In the genomic region with DNA sequence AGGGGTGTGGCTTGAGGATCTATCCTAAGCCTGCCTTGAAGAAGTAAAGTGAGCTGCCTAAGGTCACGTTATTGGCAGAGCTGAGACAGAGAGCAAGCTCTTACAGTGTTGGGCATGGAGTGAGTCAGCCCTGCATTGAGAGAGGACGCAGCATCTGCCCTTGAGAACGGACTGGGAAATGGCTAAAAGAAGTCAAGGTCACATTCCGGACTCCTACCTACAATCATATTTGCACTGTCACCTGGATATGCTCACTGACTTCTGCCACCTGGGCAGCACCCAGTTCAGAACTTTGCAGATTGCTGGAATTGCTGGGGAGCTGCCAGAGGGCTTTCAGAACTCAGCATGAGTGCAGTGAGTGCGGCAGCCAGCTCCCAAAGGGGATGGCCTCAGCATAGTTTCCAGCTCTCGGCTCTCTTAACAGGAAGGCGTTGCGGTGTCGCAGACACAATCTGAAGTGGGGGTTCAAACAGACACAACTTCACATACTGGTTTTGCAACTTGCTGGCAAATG, we compare ENCODE assay signal across 8 cellular contexts.
DNase-seq lines count a peak whose midpoint lies in the region; ATAC-seq and TF ChIP-seq lines count a peak whose summit lies in the region.

No MANE protein-coding gene starts in this region.

- no peak overlapping the region for H3K4me2 ChIP-seq in Karpas-422 (ENCODE audit: low read depth, low read length, poor library complexity, severe bottlenecking)

- H3K27me3 ChIP-seq in gastroesophageal sphincter (no peaks in the 10 kb centered on the region), Karpas-422 (ENCODE audit: low read length) (no peaks in the 10 kb centered on the region)

- no peaks in the 10 kb centered on the region for H3K9me2 ChIP-seq in Karpas-422 (replicated peaks; ENCODE audit: insufficient read depth, low read length)

- WGBS in gastroesophageal sphincter (ENCODE audit: low coverage in 1 of 2), 2 donors, result 0 to 6% methylated on average over 4 to 5 of the region's 9 CpGs

- peak overlapping the region; percentile 79; the same call in 1 of the 2 replicates for H3K4me3 Mint-ChIP-seq in HFFc6

- no peak for TF ChIP-seq POLR2A in gastroesophageal sphincter (IDR thresholded peaks at IDR 0.05)

- TF ChIP-seq EP300 in gastroesophageal sphincter (IDR thresholded peaks at IDR 0.05), result no peak

- ATAC-seq in SK-N-SH treated with all-trans-retinoic acid at 6 μM for 48 hours (peak; percentile 96), gastroesophageal sphincter (peak; percentile 84), GM21717 (IDR thresholded peaks at IDR 0.05; ENCODE audit: unreplicated experiment) (no peak)

- H3K27ac ChIP-seq in gastroesophageal sphincter (peak overlapping the region in 3 of 4 donors; percentile 54 to 69 (median 63)), Karpas-422 (ENCODE audit: low read length) (no peak overlapping the region)

- H3K9me3 ChIP-seq in gastroesophageal sphincter (no peaks in the 10 kb centered on the region), Karpas-422 (ENCODE audit: low read length) (no peaks in the 10 kb centered on the region)

- H2AFZ ChIP-seq in Karpas-422 (ENCODE audit: low read length), result no peak overlapping the region

- H3K36me3 ChIP-seq in gastroesophageal sphincter, result no peaks in the 10 kb centered on the region
- H3K36me3 ChIP-seq in Karpas-422 (ENCODE audit: insufficient read depth, low read length), result no peaks in the 10 kb centered on the region

- H3K36me3 Mint-ChIP-seq in HFFc6 (ENCODE audit: low read depth), result no peaks in the 10 kb centered on the region

- no peak overlapping the region for H3K9ac ChIP-seq in Karpas-422 (ENCODE audit: low read length)

- DNase-seq in HFFc6, result no peak
- DNase-seq in pons (ENCODE audit: low spot score), result peak; percentile 86
- no peak for DNase-seq in NCI-H1694 treated with DMSO at 0.1 percent for 48 hours (lab: John Stamatoyannopoulos, UW)
- no peak for DNase-seq in Karpas-422
- no peak for DNase-seq in activated CD8-positive, alpha-beta memory T cell treated with anti-CD3 and anti-CD28 coated beads, Interleukin-2, amount 50 U/mL, for 4 hours

- H3K4me1 ChIP-seq in gastroesophageal sphincter (peaks cover 0 to 37% (median 6%) of the 10 kb centered on the region in 3 donors), Karpas-422 (ENCODE audit: low read length) (peaks cover 6% of the 10 kb centered on the region; the same call in 1 of the 2 replicates)

- peaks cover 48% of the 10 kb centered on the region for H3K4me1 Mint-ChIP-seq in HFFc6 (ENCODE audit: low read depth)

- H3K4me3 ChIP-seq in gastroesophageal sphincter (no peak overlapping the region), Karpas-422 (ENCODE audit: low read length) (no peak overlapping the region)

- no peaks in the 10 kb centered on the region; the same call in 1 of the 2 replicates for H3K27me3 Mint-ChIP-seq in HFFc6 (ENCODE audit: insufficient read depth)

- H4K20me1 ChIP-seq in Karpas-422 (ENCODE audit: insufficient read depth, low read depth, low read length), result no peaks in the 10 kb centered on the region

- no peaks in the 10 kb centered on the region for H3K9me3 Mint-ChIP-seq in HFFc6

- TF ChIP-seq CTCF in HFFc6 (IDR thresholded peaks at IDR 0.05), result no peak
- no peak for TF ChIP-seq CTCF in gastroesophageal sphincter (IDR thresholded peaks at IDR 0.05)

- H3K79me2 ChIP-seq in Karpas-422 (ENCODE audit: low read length), result no peaks in the 10 kb centered on the region

- H3K27ac Mint-ChIP-seq in HFFc6, result peak overlapping the region; percentile 63; the same call in 1 of the 2 replicates

TF ChIP-seq in SK-N-SH treated with all-trans-retinoic acid at 6 μM for 48 hours, 23 proteins besides CTCF, POLR2A, EP300 and RAD21:
- TF ChIP-seq ZNF8 (CRISPR knock-in tag; IDR thresholded peaks at IDR 0.05) (no peak), ZFP3 (CRISPR knock-in tag; IDR thresholded peaks at IDR 0.05) (peak; percentile 77), ISL1 (CRISPR knock-in tag; IDR thresholded peaks at IDR 0.05) (peak; percentile 28; the same call in 1 of the 2 replicates), BACH2 (CRISPR knock-in tag; IDR thresholded peaks at IDR 0.05; ENCODE audit: borderline replicate concordance) (no peak), ZNF70 (CRISPR knock-in tag; IDR thresholded peaks at IDR 0.05) (no peak)
- TF ChIP-seq, protein P1, sequence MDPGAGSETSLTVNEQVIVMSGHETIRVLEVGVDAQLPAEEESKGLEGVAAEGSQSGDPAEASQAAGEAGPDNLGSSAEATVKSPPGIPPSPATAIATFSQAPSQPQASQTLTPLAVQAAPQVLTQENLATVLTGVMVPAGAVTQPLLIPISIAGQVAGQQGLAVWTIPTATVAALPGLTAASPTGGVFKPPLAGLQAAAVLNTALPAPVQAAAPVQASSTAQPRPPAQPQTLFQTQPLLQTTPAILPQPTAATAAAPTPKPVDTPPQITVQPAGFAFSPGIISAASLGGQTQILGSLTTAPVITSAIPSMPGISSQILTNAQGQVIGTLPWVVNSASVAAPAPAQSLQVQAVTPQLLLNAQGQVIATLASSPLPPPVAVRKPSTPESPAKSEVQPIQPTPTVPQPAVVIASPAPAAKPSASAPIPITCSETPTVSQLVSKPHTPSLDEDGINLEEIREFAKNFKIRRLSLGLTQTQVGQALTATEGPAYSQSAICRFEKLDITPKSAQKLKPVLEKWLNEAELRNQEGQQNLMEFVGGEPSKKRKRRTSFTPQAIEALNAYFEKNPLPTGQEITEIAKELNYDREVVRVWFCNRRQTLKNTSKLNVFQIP (CRISPR knock-in tag; IDR thresholded peaks at IDR 0.05; ENCODE audit: borderline replicate concordance, low read depth), result 0 out of 2 replicates have a peak, but pooled peaks have one; percentile 29
TF ChIP-seq in SK-N-SH treated with all-trans-retinoic acid at 6 μM for 48 hours: peak in this region for 3.
